Comparison of ENCODE assay signal across 19 cellular contexts in genomic region chr13:50687545-50687944, GRCh38.
"Had no signal": no experiment of that assay in that cellular context is flagged by ENCODE, and none has a peak within 500 bp of the region (broad histone marks: within the 10 kb centered on the region; RNA-seq: fewer than 3 reads in every experiment).

No MANE protein-coding gene starts in this region.

- H2AFZ ChIP-seq: neural progenitor cell had no signal

- H3K4me1 ChIP-seq: right lobe of liver had no signal

- H3K36me3 ChIP-seq: left lung, neural progenitor cell, neutrophil, ovary, right atrium auricular region, right lobe of liver, thoracic aorta, tibial artery, upper lobe of right lung had no signal

- H3K27me3 ChIP-seq: left lung, neural progenitor cell, neutrophil, ovary, right atrium auricular region, right lobe of liver, tibial artery, upper lobe of right lung had no signal

- ATAC-seq: left colon; left lung; naive thymus-derived CD8-positive, alpha-beta T cell; right lobe of liver; stimulated activated effector memory CD8-positive, alpha-beta T cell treated with anti-CD3 and anti-CD28 coated beads, Interleukin-12 subunit alpha, Interleukin-12 subunit beta, amount 100 ng/mL, for 72 hours; upper lobe of right lung had no signal

- H3K4me3 ChIP-seq: left lung, lung, neural progenitor cell, ovary, right atrium auricular region, right lobe of liver, skin epidermis, thoracic aorta, tibial artery, upper lobe of right lung had no signal

- H3K4me2 ChIP-seq: neural progenitor cell had no signal

- H3K9ac ChIP-seq: neural progenitor cell had no signal

- H3K9me3 ChIP-seq: left lung, neutrophil, ovary, right atrium auricular region, right lobe of liver, thoracic aorta, tibial artery, upper lobe of right lung had no signal

- DNase-seq: immature natural killer cell; kidney; left colon; left lung; naive thymus-derived CD8-positive, alpha-beta T cell; ovary; right lobe of liver; stimulated activated CD4-positive, alpha-beta T cell treated with anti-CD3 and anti-CD28 coated beads, Interleukin-4, amount 100 ng/mL, for 24 hours; stimulated activated naive CD4-positive, alpha-beta T cell; tibial artery; trophoblast cell; upper lobe of right lung had no signal

- H3K27ac ChIP-seq: left lung, neural progenitor cell, neutrophil, ovary, right atrium auricular region, right lobe of liver, thoracic aorta, tibial artery, upper lobe of right lung had no signal
